1 cellular context compared by ENCODE assay signal in genomic region chr6:155364844-155365437, GRCh38.
TF ChIP-seq lines count a peak whose summit lies in the region.

No MANE protein-coding gene starts in this region.

TF ChIP-seq in GM23338, 12 proteins besides CTCF, POLR2A, EP300 and RAD21 (continued from another document):
- TF ChIP-seq ZNF462 (CRISPR knock-in tag; IDR thresholded peaks at IDR 0.05), result no peak
TF ChIP-seq in GM23338: peak in this region for 0.
